1 cellular context compared by ENCODE assay signal in genomic region chr12:52038447-52038846, GRCh38.
TF ChIP-seq lines count a peak whose summit lies in the region.

No MANE protein-coding gene starts in this region.

TF ChIP-seq in GM23338, 12 proteins besides CTCF, POLR2A, EP300 and RAD21 (continued from another document):
- no peak for TF ChIP-seq ZNF462 (CRISPR knock-in tag; IDR thresholded peaks at IDR 0.05)
